1 cellular context compared by ENCODE assay signal in genomic region chr15:75044258-75044878, GRCh38.
TF ChIP-seq lines count a peak whose summit lies in the region.

No MANE protein-coding gene starts in this region.

TF ChIP-seq in WTC11, 78 proteins besides CTCF, POLR2A, EP300 and RAD21 (continued from another document):
- TF ChIP-seq ZSCAN18 (CRISPR knock-in tag; IDR thresholded peaks at IDR 0.05) (no peak), TCF7 (CRISPR knock-in tag; IDR thresholded peaks at IDR 0.05; ENCODE audit: low read depth) (no peak), GTF2I (CRISPR knock-in tag; conservative IDR thresholded peaks at IDR 0.05) (no peak), JAZF1 (CRISPR knock-in tag; IDR thresholded peaks at IDR 0.05) (no peak), RELA (CRISPR knock-in tag; IDR thresholded peaks at IDR 0.05; ENCODE audit: borderline replicate concordance) (no peak), NR2C2 (CRISPR knock-in tag; IDR thresholded peaks at IDR 0.05) (no peak), ZNF425 (CRISPR knock-in tag; conservative IDR thresholded peaks at IDR 0.05) (no peak), USF2 (CRISPR knock-in tag; IDR thresholded peaks at IDR 0.05) (no peak), E2F4 (CRISPR knock-in tag; IDR thresholded peaks at IDR 0.05; ENCODE audit: borderline replicate concordance, low read depth) (no peak)
